In the genomic region with DNA sequence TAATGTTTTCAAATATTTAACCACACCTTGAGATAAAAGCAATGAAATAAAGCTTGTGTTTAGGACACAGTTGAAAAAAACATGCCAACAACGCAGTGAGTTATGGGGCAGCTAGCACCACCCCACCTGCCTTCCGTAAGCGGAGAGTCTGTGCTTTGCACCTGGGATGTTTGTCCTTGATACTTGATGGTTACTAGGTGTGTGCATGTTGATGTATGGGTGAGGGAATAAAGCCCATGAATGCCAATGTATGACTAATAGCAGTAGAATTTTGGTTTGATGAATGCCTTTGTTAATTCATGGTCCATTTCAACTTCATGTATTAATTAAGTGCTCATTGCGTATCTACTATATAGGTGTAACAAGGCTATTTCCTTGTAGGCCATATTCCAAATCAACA, we compare ENCODE assay signal across 20 cellular contexts.
A peak's percentile ranks its signal among the peaks of the same experiment; 100 is the strongest.
DNase-seq lines count a peak whose midpoint lies in the region; ATAC-seq and TF ChIP-seq lines count a peak whose summit lies in the region.
"Had no signal": no experiment of that assay in that cellular context is flagged by ENCODE, and none has a peak within 500 bp of the region (broad histone marks: within the 10 kb centered on the region; RNA-seq: fewer than 3 reads in every experiment).

No MANE protein-coding gene starts in this region.

- ATAC-seq in lower lobe of right lung (peak; percentile 82), GM21367 (IDR thresholded peaks at IDR 0.05; ENCODE audit: unreplicated experiment) (no peak)
- ATAC-seq: heart left ventricle; SK-N-SH treated with all-trans-retinoic acid at 6 μM for 48 hours; stimulated activated naive B cell treated with anti-CD40 and anti-IgM and Interleukin-4, amounts not matched to agents 10 μg/mL and 1 μg/mL and 100 μg/mL, for 72 hours had no signal

- H3K4me1 ChIP-seq in lower lobe of right lung: peaks cover 11% of the 10 kb centered on the region

- DNase-seq in COLO668 (lab: John Stamatoyannopoulos, UW; ENCODE audit: unreplicated experiment): peak; percentile 10
- peak; percentile 53 for DNase-seq in NCI-H510A (lab: John Stamatoyannopoulos, UW)
- peak; percentile 83 for DNase-seq in epithelial cell of esophagus (ENCODE audit: low read depth)
- no peak for DNase-seq in lower lobe of right lung
- DNase-seq in NCI-H526 treated with DMSO at 0.1 percent for 48 hours (lab: John Stamatoyannopoulos, UW): no peak
- DNase-seq in NCI-H187 treated with DMSO at 0.1 percent for 48 hours (lab: John Stamatoyannopoulos, UW): no peak
- DNase-seq in activated CD4-positive, alpha-beta T cell treated with anti-CD3 and anti-CD28 coated beads, Interleukin-2, amount 50 U/mL, for 4 hours: no peak
- DNase-seq: ACHN; activated CD4-positive, alpha-beta T cell treated with anti-CD3 and anti-CD28 coated beads for 1 hour; caudate nucleus; CD4-positive, CD25-positive, alpha-beta regulatory T cell; heart left ventricle; KG1; NCI-H1048; NCI-H748 treated with DMSO at 0.1 percent for 48 hours; stimulated activated CD4-positive, alpha-beta T cell treated with anti-CD3 and anti-CD28 coated beads, Interleukin-15, amount 100 ng/mL, for 24 hours; stimulated activated naive B cell treated with anti-CD40 and anti-IgM and Interleukin-4, amounts not matched to agents 10 μg/mL and 1 μg/mL and 100 μg/mL, for 72 hours had no signal

- H3K4me3 ChIP-seq in epithelial cell of esophagus (ENCODE audit: low read length) (no peak overlapping the region), lower lobe of right lung (no peak overlapping the region)
- H3K4me3 ChIP-seq: heart left ventricle, tibial nerve had no signal

- H3K27me3 ChIP-seq in lower lobe of right lung (ENCODE audit: low read depth): no peaks in the 10 kb centered on the region
- H3K27me3 ChIP-seq: heart left ventricle, tibial nerve had no signal

- H3K9me3 ChIP-seq in lower lobe of right lung: no peaks in the 10 kb centered on the region
- H3K9me3 ChIP-seq: heart left ventricle, tibial nerve had no signal

- H3K27ac ChIP-seq in lower lobe of right lung: no peak overlapping the region
- H3K27ac ChIP-seq: heart left ventricle, tibial nerve had no signal

- intact Hi-C loops in lower lobe of right lung (cut with DNase I): no loop called here

- H3K36me3 ChIP-seq in lower lobe of right lung: no peaks in the 10 kb centered on the region
- H3K36me3 ChIP-seq: heart left ventricle, tibial nerve had no signal

- no peak for TF ChIP-seq CTCF in epithelial cell of esophagus (IDR thresholded peaks at IDR 0.05; ENCODE audit: insufficient read depth, low read depth, low read length, missing control alignments)
- no peak for TF ChIP-seq CTCF in lower lobe of right lung (IDR thresholded peaks at IDR 0.05)

Comparison
In these comparisons a context has a peak if more than half of its experiments do, and no peak if none do; other contexts are left out.
1. DNase-seq: peak in COLO668 (single experiment), NCI-H510A (single experiment) and epithelial cell of esophagus (single experiment); none in lower lobe of right lung (single experiment), NCI-H526 treated with DMSO at 0.1 percent for 48 hours (single experiment), NCI-H187 treated with DMSO at 0.1 percent for 48 hours (single experiment) and activated CD4-positive, alpha-beta T cell treated with anti-CD3 and anti-CD28 coated beads, Interleukin-2, amount 50 U/mL, for 4 hours (0 of 2).